ENCODE assay signal across 8 cellular contexts in genomic region chr3:143974181-143974876, GRCh38. TPM values are rescaled to one million over a fixed set of nuclear protein-coding genes. Genes with fewer than 3 reads are reported as not detected.
DNase-seq lines count a peak whose midpoint lies in the region; ATAC-seq and FAIRE-seq lines count a peak whose summit lies in the region.

No MANE protein-coding gene starts in this region.

- H3K27ac ChIP-seq in mesenchymal stem cell (ENCODE audit: low read length, poor library complexity, severe bottlenecking) (no peak overlapping the region), urinary bladder (ENCODE audit: low read depth) (peak overlapping the region; percentile 34)

- no peak overlapping the region for H2BK120ac ChIP-seq in mesenchymal stem cell (ENCODE audit: low read depth, low read length)

- ATAC-seq in HG03095 (IDR thresholded peaks at IDR 0.05; ENCODE audit: unreplicated experiment), result no peak
- no peak for ATAC-seq in GM21526 (IDR thresholded peaks at IDR 0.05; ENCODE audit: low FRiP score, unreplicated experiment)

- no peak overlapping the region for H4K91ac ChIP-seq in mesenchymal stem cell (ENCODE audit: low read length)

- H3K4me3 ChIP-seq in mesenchymal stem cell (ENCODE audit: insufficient read depth in 1 of 2, low read depth in 1 of 2, low read length in 2 of 2) (peak overlapping the region in 1 of 2 experiments; percentile 91), urinary bladder (ENCODE audit: low read depth, low read length) (peak overlapping the region; percentile 81)

- H3K9me3 ChIP-seq in mesenchymal stem cell (ENCODE audit: control insufficient read depth, low read length), result no peaks in the 10 kb centered on the region

- H3K4me1 Mint-ChIP-seq in activated naive CD4-positive, alpha-beta T cell treated with anti-CD3 and anti-CD28 coated beads, Interleukin-2, amount 50 U/mL, for 24 hours, result peaks cover 61% of the 10 kb centered on the region

- FAIRE-seq in frontal cortex (lab: Jason Lieb, UNC), result no peak

- H2AK5ac ChIP-seq in mesenchymal stem cell (ENCODE audit: low read length, severe bottlenecking), result no peak overlapping the region

- H3K9ac ChIP-seq in mesenchymal stem cell (ENCODE audit: low read length), result peak overlapping the region; percentile 95

- H3K27me3 ChIP-seq in mesenchymal stem cell (ENCODE audit: control insufficient read depth in 1 of 2, insufficient read depth in 1 of 2, low read length in 2 of 2), result no peaks in the 10 kb centered on the region

- H4K8ac ChIP-seq in mesenchymal stem cell (ENCODE audit: low read length), result no peak overlapping the region

- H3K36me3 Mint-ChIP-seq in activated naive CD4-positive, alpha-beta T cell treated with anti-CD3 and anti-CD28 coated beads, Interleukin-2, amount 50 U/mL, for 24 hours, result no peaks in the 10 kb centered on the region

- no peaks in the 10 kb centered on the region for H3K36me3 ChIP-seq in mesenchymal stem cell (ENCODE audit: control insufficient read depth in 1 of 2, insufficient read depth in 2 of 2, low read depth in 1 of 2, low read length in 2 of 2)
- H3K36me3 ChIP-seq in urinary bladder (ENCODE audit: insufficient read depth), result no peaks in the 10 kb centered on the region

- 32% methylated on average over 3 of the region's 5 CpGs for WGBS in mesenchymal stem cell
- WGBS in urinary bladder, result 25% methylated on average over 5 of the region's 5 CpGs

- H2BK12ac ChIP-seq in mesenchymal stem cell (ENCODE audit: low read length in 2 of 2), result no peak overlapping the region

- H3K27ac Mint-ChIP-seq in activated naive CD4-positive, alpha-beta T cell treated with anti-CD3 and anti-CD28 coated beads, Interleukin-2, amount 50 U/mL, for 24 hours, result peak overlapping the region; percentile 92

- peak overlapping the region; percentile 88 for H3K4me2 ChIP-seq in mesenchymal stem cell (ENCODE audit: low read length, poor library complexity, severe bottlenecking)

- H2BK15ac ChIP-seq in mesenchymal stem cell (ENCODE audit: low read depth, poor library complexity, severe bottlenecking), result no peak overlapping the region

- H3K27me3 Mint-ChIP-seq in activated naive CD4-positive, alpha-beta T cell treated with anti-CD3 and anti-CD28 coated beads, Interleukin-2, amount 50 U/mL, for 24 hours, result no peaks in the 10 kb centered on the region

- peaks cover 6% of the 10 kb centered on the region for H3K79me1 ChIP-seq in mesenchymal stem cell (replicated peaks; ENCODE audit: low read length, poor library complexity, severe bottlenecking)

- peaks cover 3% of the 10 kb centered on the region for H3K4me1 ChIP-seq in mesenchymal stem cell (ENCODE audit: control insufficient read depth, insufficient read depth, low read depth, low read length)
- H3K4me1 ChIP-seq in urinary bladder (ENCODE audit: insufficient read depth), result no peaks in the 10 kb centered on the region

- no peaks in the 10 kb centered on the region for H3K9me3 Mint-ChIP-seq in activated naive CD4-positive, alpha-beta T cell treated with anti-CD3 and anti-CD28 coated beads, Interleukin-2, amount 50 U/mL, for 24 hours

- no peak for DNase-seq in activated naive CD4-positive, alpha-beta T cell (lab: John Stamatoyannopoulos, UW)
- DNase-seq in astrocyte of the hippocampus (ENCODE audit: low read depth, low spot score) (peak; percentile 12), mesenchymal stem cell (peak; percentile 18), frontal cortex (ENCODE audit: low spot score in 2 of 2) (no peak)

- no peak overlapping the region for H2BK5ac ChIP-seq in mesenchymal stem cell (ENCODE audit: low read depth, low read length, poor library complexity, severe bottlenecking)

- no peak overlapping the region for H3K18ac ChIP-seq in mesenchymal stem cell (ENCODE audit: low read depth in 1 of 2, low read length in 2 of 2)

- H3K14ac ChIP-seq in mesenchymal stem cell (ENCODE audit: low read length in 2 of 2), result no peak overlapping the region

- no peak overlapping the region for H3K23ac ChIP-seq in mesenchymal stem cell (ENCODE audit: low read length in 2 of 2)

- no peak overlapping the region for H2AFZ ChIP-seq in mesenchymal stem cell (ENCODE audit: low read depth, low read length)

- H3K4me3 Mint-ChIP-seq in activated naive CD4-positive, alpha-beta T cell treated with anti-CD3 and anti-CD28 coated beads, Interleukin-2, amount 50 U/mL, for 24 hours, result peak overlapping the region; percentile 99

- H3K4ac ChIP-seq in mesenchymal stem cell (ENCODE audit: low read depth in 1 of 2, low read length in 2 of 2), result no peak overlapping the region

RNA-seq across cellular contexts. Expression of gene DIPK2A, which starts 2.7 kb away (rescaled TPM):
- polyA plus RNA-seq in mesenchymal stem cell (2013, experiment 1 of 2), result 9.7 TPM
- 10.4 TPM for polyA plus RNA-seq in mesenchymal stem cell (2013, experiment 2 of 2)
- 104 TPM for total RNA-seq in urinary bladder
- polyA plus RNA-seq in urinary bladder, result 18.9 TPM
- 63.6 TPM for total RNA-seq in frontal cortex

Comparison
In these comparisons a context has a peak if more than half of its experiments do, and no peak if none do; other contexts are left out.
1. DNase-seq: peak in astrocyte of the hippocampus (single experiment) and mesenchymal stem cell (single experiment); none in activated naive CD4-positive, alpha-beta T cell (0 of 4) and frontal cortex (0 of 2).